ENCODE assay signal across 24 cellular contexts in genomic region chr13:107322228-107322627, GRCh38.
DNase-seq lines count a peak whose midpoint lies in the region; ATAC-seq, FAIRE-seq and TF ChIP-seq lines count a peak whose summit lies in the region.
"Had no signal": no experiment of that assay in that cellular context is flagged by ENCODE, and none has a peak within 500 bp of the region (broad histone marks: within the 10 kb centered on the region; RNA-seq: fewer than 3 reads in every experiment).

No MANE protein-coding gene starts in this region.

- BruUV-seq in IMR-90 (replicated peaks; lab: Mats Ljungman, UMichigan) = no TSS peak

- H3K18ac ChIP-seq in IMR-90 (ENCODE audit: low read depth, low read length) = no peak overlapping the region

- H2BK5ac ChIP-seq in IMR-90 (ENCODE audit: low read depth, low read length, poor library complexity, severe bottlenecking) = no peak overlapping the region

- FAIRE-seq in H54 (lab: Jason Lieb, UNC) = no peak
- FAIRE-seq: G401.6, GM12878 had no signal

- no peak overlapping the region for H3K4me3 ChIP-seq in IMR-90 (ENCODE audit: insufficient read depth, low read depth, low read length)
- H3K4me3 ChIP-seq in RWPE2 (ENCODE audit: severe bottlenecking) = no peak overlapping the region
- H3K4me3 ChIP-seq: GM12878, GM23248, SJCRH30 had no signal

- H3K27me3 ChIP-seq in IMR-90 (ENCODE audit: control insufficient read depth, insufficient read depth, low read length) (no peaks in the 10 kb centered on the region), RWPE2 (ENCODE audit: insufficient read depth, poor library complexity, severe bottlenecking) (no peaks in the 10 kb centered on the region), foreskin keratinocyte (no peaks in the 10 kb centered on the region)
- H3K27me3 ChIP-seq: SJCRH30 had no signal

- H2BK15ac ChIP-seq in IMR-90 (ENCODE audit: low read depth, low read length) = no peak overlapping the region

- peaks cover 0 to 20% of the 10 kb centered on the region in 2 experiments; a peak in 3 of 4 replicates for H3K79me1 ChIP-seq in IMR-90 (ENCODE audit: low read depth in 1 of 2, low read length in 2 of 2)

- no peak overlapping the region for H3K4me2 ChIP-seq in IMR-90 (ENCODE audit: low read depth, low read length)

- H2BK120ac ChIP-seq in IMR-90 (ENCODE audit: low read depth, low read length) = no peak overlapping the region

- H2AK5ac ChIP-seq in IMR-90 (ENCODE audit: low read depth, low read length) = peak overlapping the region; percentile 9; the same call in 1 of the 2 replicates

- H2AK9ac ChIP-seq in IMR-90 (replicated peaks; ENCODE audit: low read depth, low read length, poor library complexity) = no peak overlapping the region

- TF ChIP-seq POLR2A in IMR-90 (IDR thresholded peaks at IDR 0.05; ENCODE audit: low read depth, low read length) (no peak), H54 (IDR thresholded peaks at IDR 0.05; ENCODE audit: low read depth, low read length) (no peak)

- no peak overlapping the region for H2AFZ ChIP-seq in IMR-90 (replicated peaks; ENCODE audit: low read length, poor library complexity)
- H2AFZ ChIP-seq: GM23248 had no signal

- DNase-seq in DMS153 (lab: John Stamatoyannopoulos, UW) (peak; percentile 12), DMS153 treated with DMSO at 0.1 percent for 48 hours (lab: John Stamatoyannopoulos, UW; ENCODE audit: unreplicated experiment) (no peak), IMR-90 (no peak), RWPE2 (ENCODE audit: low spot score) (no peak), foreskin keratinocyte (peak; percentile 0 to 4), NOMO-1 treated with DMSO at 0.1 percent for 48 hours (lab: John Stamatoyannopoulos, UW; ENCODE audit: unreplicated experiment) (no peak), NCI-H510A (lab: John Stamatoyannopoulos, UW) (no peak), H54 (ENCODE audit: insufficient read length, low spot score) (no peak)
- DNase-seq: Calu3; GM23248; H9; Karpas-422; NCI-H1092; NCI-H1417 treated with DMSO at 0.1 percent for 48 hours; NCI-H1694 treated with DMSO at 0.1 percent for 48 hours; NCI-H2081; NCI-H2227 treated with DMSO at 0.1 percent for 48 hours; NCI-H82; NK-92 treated with Interleukin-12 subunit alpha and Interleukin-12 subunit beta, amount 100 ng/mL, for 24 hours; SJCRH30 had no signal

- POLR2A ChIA-PET in IMR-90 (lab: Charles Lee; ENCODE audit: unreplicated experiment) = no interaction called here

- no peak overlapping the region for H3K56ac ChIP-seq in IMR-90 (ENCODE audit: extremely low read depth, insufficient read depth, low read length)

- WGBS in IMR-90 (ENCODE audit: extremely low coverage in 2 of 2, insufficient read length in 1 of 2), 2 experiments = no CpG with 5 or more reads among the region's 2 CpGs

- H3K27ac ChIP-seq in IMR-90 (ENCODE audit: insufficient read depth, low read length) (no peak overlapping the region), RWPE2 (ENCODE audit: poor library complexity, severe bottlenecking) (no peak overlapping the region), foreskin keratinocyte (no peak overlapping the region)
- H3K27ac ChIP-seq: 22Rv1, GM23248, SJCRH30 had no signal

- TF ChIP-seq CTCF in IMR-90 (conservative IDR thresholded peaks at IDR 0.05; ENCODE audit: low read depth, low read length) (no peak), RWPE2 (IDR thresholded peaks at IDR 0.05; ENCODE audit: poor library complexity, severe bottlenecking) (no peak), foreskin keratinocyte (conservative IDR thresholded peaks at IDR 0.05) (no peak)

- peaks cover 4% of the 10 kb centered on the region; the same call in 1 of the 2 replicates for H3K9me1 ChIP-seq in IMR-90 (ENCODE audit: insufficient read depth, low read length)

- no peaks in the 10 kb centered on the region for H4K20me1 ChIP-seq in IMR-90 (ENCODE audit: insufficient read depth, low read length)

- intact Hi-C loops in IMR-90 (cut with micrococcal nuclease) = no loop called here

- H3K36me3 ChIP-seq in IMR-90 (ENCODE audit: control insufficient read depth, insufficient read depth, low read length) (no peaks in the 10 kb centered on the region), RWPE2 (ENCODE audit: low read depth) (no peaks in the 10 kb centered on the region)
- H3K36me3 ChIP-seq: SJCRH30 had no signal

- H3K9ac ChIP-seq in IMR-90 (ENCODE audit: low read depth, low read length) = no peak overlapping the region
- H3K9ac ChIP-seq: GM23248 had no signal

- ATAC-seq in IMR-90 (ENCODE audit: low read depth) = no peak
- peak; percentile 50; the same call in 1 of the 3 replicates for ATAC-seq in RWPE2 (ENCODE audit: low read depth)
- no peak for ATAC-seq in foreskin keratinocyte
- ATAC-seq: GM12878, Panc1 had no signal

- H3K4me1 ChIP-seq in IMR-90 (ENCODE audit: control insufficient read depth, insufficient read depth, low read length) = no peaks in the 10 kb centered on the region; the same call in 1 of the 2 replicates
- no peaks in the 10 kb centered on the region for H3K4me1 ChIP-seq in RWPE2 (ENCODE audit: insufficient read depth, poor library complexity, severe bottlenecking)
- no peaks in the 10 kb centered on the region for H3K4me1 ChIP-seq in foreskin keratinocyte
- H3K4me1 ChIP-seq: SJCRH30 had no signal

- no peak overlapping the region for H3K4ac ChIP-seq in IMR-90 (ENCODE audit: low read depth, low read length)

- H3K14ac ChIP-seq in IMR-90 (replicated peaks; ENCODE audit: low read depth, low read length) = 0 out of 2 replicates have a peak overlapping the region, but pooled peaks have one; percentile 82

- peak overlapping the region in 1 of 2 experiments; percentile 31; a peak in 1 of 4 replicates for H4K8ac ChIP-seq in IMR-90 (ENCODE audit: low read depth in 2 of 2, low read length in 2 of 2)

- TF ChIP-seq RAD21 in IMR-90 (IDR thresholded peaks at IDR 0.05; ENCODE audit: low read length) = no peak

- no peak overlapping the region for H4K91ac ChIP-seq in IMR-90 (ENCODE audit: insufficient read depth, low read depth, low read length)

- H3K23ac ChIP-seq in IMR-90 (ENCODE audit: low read depth, low read length) = no peak overlapping the region

- CTCF ChIA-PET in IMR-90 (lab: Yijun Ruan, JAX) = no interaction called here

- dilution Hi-C loops in IMR-90 (cut with HindIII; ENCODE audit: low sequenced_read_pairs, unreplicated experiment) = no loop called here

- no peaks in the 10 kb centered on the region for H3K9me3 ChIP-seq in IMR-90 (ENCODE audit: control insufficient read depth, insufficient read depth, low read length)
- no peaks in the 10 kb centered on the region for H3K9me3 ChIP-seq in RWPE2 (ENCODE audit: severe bottlenecking)
- H3K9me3 ChIP-seq: SJCRH30 had no signal

- no peak overlapping the region for H2BK20ac ChIP-seq in IMR-90 (ENCODE audit: low read depth, low read length)

- peak overlapping the region; percentile 79; the same call in 1 of the 2 replicates for H4K5ac ChIP-seq in IMR-90 (ENCODE audit: low read depth, low read length)

- in situ Hi-C loops in IMR-90 (cut with MboI; ENCODE audit: low sequenced_read_pairs) = no loop called here

TF ChIP-seq in IMR-90, 13 proteins besides CTCF, POLR2A, EP300 and RAD21:
- TF ChIP-seq FOS (IDR thresholded peaks at IDR 0.05; ENCODE audit: low read depth, low read length) = 0 out of 2 replicates have a peak, but pooled peaks have one; percentile 20
- TF ChIP-seq RCOR1 (IDR thresholded peaks at IDR 0.05; ENCODE audit: insufficient replicate concordance, low read length) = no peak
- TF ChIP-seq BHLHE40 (IDR thresholded peaks at IDR 0.05; ENCODE audit: low read depth, low read length) = no peak
- TF ChIP-seq MAZ (IDR thresholded peaks at IDR 0.05; ENCODE audit: borderline replicate concordance, low read depth, low read length) = no peak
- no peak for TF ChIP-seq ELK1 (IDR thresholded peaks at IDR 0.05; ENCODE audit: borderline replicate concordance, low read depth, low read length)
- TF ChIP-seq CEBPB (IDR thresholded peaks at IDR 0.05; ENCODE audit: low read depth, low read length) = no peak
- TF ChIP-seq NFE2L2 (IDR thresholded peaks at IDR 0.05; ENCODE audit: low read depth, low read length) = no peak

Comparison
In these comparisons a context has a peak if more than half of its experiments do, and no peak if none do; other contexts are left out.
1. DNase-seq: peak in DMS153 (single experiment) and foreskin keratinocyte (2 of 2); none in DMS153 treated with DMSO at 0.1 percent for 48 hours (single experiment), IMR-90 (single experiment), RWPE2 (single experiment), NOMO-1 treated with DMSO at 0.1 percent for 48 hours (single experiment), NCI-H510A (single experiment) and H54 (single experiment).